ENCODE assay signal across 29 cellular contexts in the genomic region with DNA sequence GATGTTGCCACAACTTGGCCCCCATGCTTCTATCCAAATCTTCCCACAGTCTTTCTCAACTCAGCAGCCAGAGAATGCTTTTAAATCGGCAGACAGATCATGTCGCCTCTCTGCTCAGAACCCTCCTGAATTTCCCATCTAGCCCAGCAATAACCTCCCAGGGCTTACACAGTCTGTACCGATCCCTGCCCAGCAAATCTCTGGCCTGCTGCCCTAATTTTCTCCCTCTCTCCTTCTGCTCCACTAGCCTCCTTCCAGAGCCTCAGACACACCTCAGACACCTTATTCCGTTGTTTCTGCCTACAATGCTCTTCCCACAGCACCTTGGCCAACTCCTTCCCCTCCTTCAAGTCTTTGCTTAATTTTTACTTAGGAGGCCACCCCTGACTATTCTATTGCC.
"Had no signal": no experiment of that assay in that cellular context is flagged by ENCODE, and none has a peak within 500 bp of the region (broad histone marks: within the 10 kb centered on the region; RNA-seq: fewer than 3 reads in every experiment).

No MANE protein-coding gene starts in this region.

- FAIRE-seq: bronchial epithelial cell had no signal

- H3K27ac Mint-ChIP-seq: activated CD4-positive, alpha-beta memory T cell treated with anti-CD3 and anti-CD28 coated beads, Interleukin-2, amount 10 ng/mL, durations not matched to agents 7 days and 5 days; activated CD4-positive, alpha-beta T cell treated with anti-CD3 and anti-CD28 coated beads for 36 hours; activated naive CD4-positive, alpha-beta T cell treated with anti-CD3 and anti-CD28 coated beads, Interleukin-2, amount 10 ng/mL, durations not matched to agents 7 days and 5 days; activated naive CD8-positive, alpha-beta T cell treated with anti-CD3 and anti-CD28 coated beads for 36 hours; activated T-helper 2 cell treated with anti-CD3 and anti-CD28 coated beads, Interferon-gamma antibody, Interleukin-2, Interleukin-4, amounts not matched to agents 10 μg/mL and 5 μg/mL and 100 μg/mL, durations not matched to agents 14 hours and 24 hours and 36 hours; T-cell had no signal

- H3K9me3 Mint-ChIP-seq: activated CD4-positive, alpha-beta memory T cell treated with anti-CD3 and anti-CD28 coated beads, Interleukin-2, amount 10 ng/mL, durations not matched to agents 7 days and 5 days; activated naive CD4-positive, alpha-beta T cell treated with anti-CD3 and anti-CD28 coated beads, Interleukin-2, amount 10 ng/mL, durations not matched to agents 7 days and 5 days; activated T-helper 2 cell treated with anti-CD3 and anti-CD28 coated beads, Interferon-gamma antibody, Interleukin-2, Interleukin-4, amounts not matched to agents 10 μg/mL and 5 μg/mL and 100 μg/mL, durations not matched to agents 14 hours and 24 hours and 36 hours had no signal

- H3K4me1 ChIP-seq: body of pancreas had no signal

- H3K36me3 ChIP-seq: MG63 had no signal

- H3K4me3 Mint-ChIP-seq: activated CD4-positive, alpha-beta memory T cell treated with anti-CD3 and anti-CD28 coated beads, Interleukin-2, amount 10 ng/mL, durations not matched to agents 7 days and 5 days; activated CD4-positive, alpha-beta T cell treated with anti-CD3 and anti-CD28 coated beads for 36 hours; activated naive CD4-positive, alpha-beta T cell treated with anti-CD3 and anti-CD28 coated beads, Interleukin-2, amount 10 ng/mL, durations not matched to agents 7 days and 5 days; activated naive CD8-positive, alpha-beta T cell treated with anti-CD3 and anti-CD28 coated beads for 36 hours; T-cell had no signal

- DNase-seq: activated CD4-positive, alpha-beta memory T cell treated with anti-CD3 and anti-CD28 coated beads, Interleukin-2, amount 10 ng/mL, durations not matched to agents 7 days and 5 days; activated CD4-positive, alpha-beta T cell treated with anti-CD3 and anti-CD28 coated beads for 36 hours; activated CD4-positive, alpha-beta T cell treated with anti-CD3 and anti-CD28 coated beads, Interleukin-2, amount 50 U/mL, for 1 hour; activated gamma-delta T cell treated with Interleukin-2 at 50 U/mL for 16 hours; activated naive CD4-positive, alpha-beta T cell treated with anti-CD3 and anti-CD28 coated beads, Interleukin-2, amount 10 ng/mL, durations not matched to agents 7 days and 5 days; activated naive CD8-positive, alpha-beta T cell treated with anti-CD3 and anti-CD28 coated beads for 36 hours; activated T-cell treated with anti-CD3 and anti-CD28 coated beads for 4 hours; activated T-cell treated with anti-CD3 and anti-CD28 coated beads, Interleukin-2, amount 50 U/mL, for 48 hours; aorta; body of pancreas; central memory CD4-positive, alpha-beta T cell; MG63; MV-4-11; NCI-H1092 treated with DMSO at 0.1 percent for 48 hours; NCI-H1436; NCI-H1694 treated with DMSO at 0.1 percent for 48 hours; NCI-H2029 treated with DMSO at 0.1 percent for 48 hours; NCI-H510A treated with DMSO at 0.1 percent for 48 hours; NCI-H69; NK-92 treated with Interleukin-12 subunit alpha and Interleukin-12 subunit beta, amount 100 ng/mL, for 24 hours; OCI-M1; RPMI8226; T-cell had no signal

- H3K27ac ChIP-seq: body of pancreas, SK-N-MC, VCaP had no signal

- ATAC-seq: activated CD4-positive, alpha-beta T cell treated with anti-CD3 and anti-CD28 coated beads for 36 hours; body of pancreas; Panc1; Right ventricle myocardium inferior; T-cell had no signal

- H3K4me3 ChIP-seq: body of pancreas, MG63, SK-N-MC had no signal

- H3K9me3 ChIP-seq: MG63 had no signal

- H3K27me3 Mint-ChIP-seq: activated CD4-positive, alpha-beta T cell treated with anti-CD3 and anti-CD28 coated beads for 36 hours had no signal

- H3K27me3 ChIP-seq: body of pancreas, MG63 had no signal

- H3K36me3 Mint-ChIP-seq: activated naive CD4-positive, alpha-beta T cell treated with anti-CD3 and anti-CD28 coated beads, Interleukin-2, amount 10 ng/mL, durations not matched to agents 7 days and 5 days; T-cell had no signal
